Comparison of ENCODE assay signal across 27 cellular contexts in the genomic region with DNA sequence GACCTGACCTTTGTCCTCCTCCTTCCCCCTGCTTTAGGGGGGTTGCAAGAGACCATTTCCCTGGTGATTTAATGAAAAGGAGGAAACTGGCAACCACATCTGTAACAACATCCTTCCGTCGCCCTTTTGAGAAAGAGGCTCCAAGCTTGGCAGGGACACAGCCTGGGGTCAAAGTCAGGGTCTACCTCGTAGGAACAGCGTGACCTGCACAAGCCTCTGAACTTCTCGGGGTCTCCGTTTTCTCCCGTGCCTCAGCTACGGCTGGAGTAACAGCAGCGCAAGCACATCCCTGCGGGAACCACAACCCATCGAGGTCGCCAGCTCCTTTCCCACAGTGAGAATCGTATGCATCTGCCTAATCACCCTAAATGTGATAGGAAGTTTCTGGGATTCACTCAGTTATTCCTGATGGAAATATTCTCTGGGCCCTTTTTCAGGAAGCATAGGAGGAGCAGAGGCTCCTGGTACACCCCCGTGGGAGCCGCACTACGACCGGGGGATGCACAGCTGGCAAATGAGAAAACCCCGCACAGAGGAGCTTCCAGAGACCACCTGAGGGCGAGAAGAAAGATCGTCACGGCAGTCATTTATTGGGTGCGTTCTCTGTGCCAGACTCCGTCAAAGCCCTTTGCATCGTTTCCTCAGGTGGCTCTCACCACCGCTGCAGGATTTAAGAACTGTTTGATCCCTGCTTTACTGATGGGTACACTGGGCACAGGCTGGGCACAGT. TPM values are rescaled to one million over a fixed set of nuclear protein-coding genes. Genes with fewer than 3 reads are reported as not detected.
"Had no signal": no experiment of that assay in that cellular context is flagged by ENCODE, and none has a peak within 500 bp of the region (broad histone marks: within the 10 kb centered on the region; RNA-seq: fewer than 3 reads in every experiment).

No MANE protein-coding gene starts in this region.

- DNase-seq: activated CD4-positive, alpha-beta T cell treated with anti-CD3 and anti-CD28 coated beads, Interleukin-2, amount 50 U/mL, for 1 hour; activated CD4-positive, CD25-positive, alpha-beta regulatory T cell; activated CD8-positive, alpha-beta memory T cell treated with anti-CD3 and anti-CD28 coated beads, Interleukin-2, amount 50 U/mL, for 4 hours; activated naive CD4-positive, alpha-beta T cell treated with anti-CD3 and anti-CD28 coated beads, Interleukin-2, amount 50 U/mL, for 16 hours; activated T-cell treated with anti-CD3 and anti-CD28 coated beads, Interleukin-2, amount 50 U/mL, for 48 hours; erythroblast; foreskin melanocyte; glutamatergic neuron; islet precursor cell; left colon; psoas muscle; right lobe of liver; small intestine; stimulated activated CD4-positive, alpha-beta T cell treated with anti-CD3 and anti-CD28 coated beads, Interleukin-4, amount 100 ng/mL, for 24 hours; T-cell; T-helper 9 cell; testis had no signal

- H3K36me3 ChIP-seq: adrenal gland, cardiac muscle cell, right lobe of liver, stomach had no signal

- H3K4me1 ChIP-seq: adrenal gland, psoas muscle, right lobe of liver had no signal

- H3K27ac Mint-ChIP-seq: natural killer cell treated with Interleukin-12 subunit alpha and Interleukin-12 subunit beta and Interleukin-15 and Interleukin-18, amount 100 ng/mL, for 72 hours; stimulated activated effector memory CD8-positive, alpha-beta T cell treated with anti-CD3 and anti-CD28 coated beads, Interleukin-12 subunit alpha, Interleukin-12 subunit beta, amount 100 ng/mL, for 72 hours; T-cell; type B pancreatic cell had no signal

- H3K27me3 ChIP-seq: cardiac muscle cell, right lobe of liver, testis had no signal

- H3K36me3 Mint-ChIP-seq: mesothelial cell of epicardium; natural killer cell treated with Interleukin-12 subunit alpha and Interleukin-12 subunit beta and Interleukin-15 and Interleukin-18, amount 100 ng/mL, for 72 hours; stimulated activated effector memory CD8-positive, alpha-beta T cell treated with anti-CD3 and anti-CD28 coated beads, Interleukin-12 subunit alpha, Interleukin-12 subunit beta, amount 100 ng/mL, for 72 hours; T-cell; type B pancreatic cell had no signal

- H3K9me3 Mint-ChIP-seq: mesothelial cell of epicardium; natural killer cell treated with Interleukin-12 subunit alpha and Interleukin-12 subunit beta and Interleukin-15 and Interleukin-18, amount 100 ng/mL, for 72 hours; stimulated activated effector memory CD8-positive, alpha-beta T cell treated with anti-CD3 and anti-CD28 coated beads, Interleukin-12 subunit alpha, Interleukin-12 subunit beta, amount 100 ng/mL, for 72 hours; T-cell; type B pancreatic cell had no signal

- H3K4me3 ChIP-seq: adrenal gland, cardiac muscle cell, lung, psoas muscle, right lobe of liver, stomach, testis had no signal

- H3K4me3 Mint-ChIP-seq: mesothelial cell of epicardium; natural killer cell treated with Interleukin-12 subunit alpha and Interleukin-12 subunit beta and Interleukin-15 and Interleukin-18, amount 100 ng/mL, for 72 hours; stimulated activated effector memory CD8-positive, alpha-beta T cell treated with anti-CD3 and anti-CD28 coated beads, Interleukin-12 subunit alpha, Interleukin-12 subunit beta, amount 100 ng/mL, for 72 hours; T-cell; type B pancreatic cell had no signal

- H3K27ac ChIP-seq: adrenal gland, cardiac muscle cell, psoas muscle, right lobe of liver, stomach, testis had no signal

- ATAC-seq: left colon; natural killer cell treated with Interleukin-12 subunit alpha and Interleukin-12 subunit beta and Interleukin-15 and Interleukin-18, amount 100 ng/mL, for 72 hours; psoas muscle; SK-N-SH treated with all-trans-retinoic acid at 6 μM for 48 hours; stimulated activated effector memory CD8-positive, alpha-beta T cell treated with anti-CD3 and anti-CD28 coated beads, Interleukin-12 subunit alpha, Interleukin-12 subunit beta, amount 100 ng/mL, for 72 hours; T-cell had no signal

- H3K9me3 ChIP-seq: adrenal gland, psoas muscle, right lobe of liver, stomach, testis had no signal

RNA-seq across cellular contexts. Expression of a gene that starts 24.7 kb away (rescaled TPM):
- total RNA-seq: cardiac muscle cell; natural killer cell treated with Interleukin-12 subunit alpha and Interleukin-12 subunit beta and Interleukin-15 and Interleukin-18, amount 100 ng/mL, for 72 hours; osteocyte had no signal
